Comparison of ENCODE assay signal across 1 cellular context in genomic region chr16:3443108-3444031, GRCh38.
TF ChIP-seq lines count a peak whose summit lies in the region.

Gene NAA60 (plus strand): TSS chr16:3443680. CDS start chr16:3476228, 32,548 bp downstream.
Gene ZNF597 (minus strand): TSS chr16:3443504. CDS start chr16:3443153, 351 bp downstream.

TF ChIP-seq in SK-N-SH, 30 proteins besides CTCF, POLR2A, EP300 and RAD21 (continued from another document):
- TF ChIP-seq MXI1 (IDR thresholded peaks at IDR 0.05; ENCODE audit: low read depth, low read length): peak; percentile 85
- TF ChIP-seq GATA2 (CRISPR knock-in tag; IDR thresholded peaks at IDR 0.05): no peak
- no peak for TF ChIP-seq MEF2A (IDR thresholded peaks at IDR 0.05; ENCODE audit: borderline replicate concordance, low read depth)
- TF ChIP-seq CHD2 (IDR thresholded peaks at IDR 0.05; ENCODE audit: low read length, partially characterized antibody): peak; percentile 49
- TF ChIP-seq RFX5 (IDR thresholded peaks at IDR 0.05; ENCODE audit: low read length): peak; percentile 61; the same call in 1 of the 2 replicates
- 0 out of 2 replicates have a peak, but pooled peaks have one; percentile 7 for TF ChIP-seq ELF1 (IDR thresholded peaks at IDR 0.05)
- peak; percentile 33; the same call in 1 of the 2 replicates for TF ChIP-seq YY1 (IDR thresholded peaks at IDR 0.05; ENCODE audit: low read depth)
- no peak for TF ChIP-seq FOSL2 (IDR thresholded peaks at IDR 0.05; ENCODE audit: borderline replicate concordance, low read depth)
- TF ChIP-seq TAF1 (IDR thresholded peaks at IDR 0.05; ENCODE audit: borderline replicate concordance, low read depth, low read length): peak; percentile 35; the same call in 1 of the 2 replicates
- TF ChIP-seq SIN3A (IDR thresholded peaks at IDR 0.05; ENCODE audit: borderline replicate concordance, low read depth, low read length): no peak
- no peak for TF ChIP-seq USF1 (IDR thresholded peaks at IDR 0.05; ENCODE audit: borderline replicate concordance, low read depth)
- TF ChIP-seq FOXJ3 (CRISPR knock-in tag; IDR thresholded peaks at IDR 0.05): no peak
- peak; percentile 17; the same call in 1 of the 2 replicates for TF ChIP-seq POLR2AphosphoS5 (IDR thresholded peaks at IDR 0.05; ENCODE audit: low read depth, low read length)
